20 cellular contexts compared by ENCODE assay signal in the genomic region with DNA sequence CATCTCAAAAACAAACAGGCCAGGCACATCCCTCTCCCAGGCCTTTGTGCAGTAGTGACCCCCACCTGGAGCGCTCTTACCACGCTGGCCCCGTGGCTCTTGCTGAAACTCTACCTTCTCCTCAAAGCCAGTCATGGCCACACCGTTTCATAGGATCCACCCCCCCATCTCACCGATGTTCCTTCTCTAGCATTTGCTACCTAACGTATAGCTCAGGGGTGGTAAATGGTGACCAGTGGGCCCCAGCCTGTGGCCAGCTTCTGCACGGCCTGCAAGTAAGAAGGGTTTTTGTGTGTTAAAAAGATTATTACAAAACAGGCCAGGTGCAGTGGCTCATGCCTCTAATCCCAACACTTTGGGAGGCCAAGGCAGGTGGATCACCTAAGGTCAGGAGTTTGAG.
"Had no signal": no experiment of that assay in that cellular context is flagged by ENCODE, and none has a peak within 500 bp of the region (broad histone marks: within the 10 kb centered on the region; RNA-seq: fewer than 3 reads in every experiment).

No MANE protein-coding gene starts in this region.

- H3K4me3 ChIP-seq: colonic mucosa, dorsolateral prefrontal cortex, esophagus muscularis mucosa, ovary, tibial artery had no signal

- H3K36me3 Mint-ChIP-seq: activated naive CD4-positive, alpha-beta T cell treated with anti-CD3 and anti-CD28 coated beads, Interleukin-2, amount 50 U/mL, for 72 hours; natural killer cell had no signal

- H3K27ac ChIP-seq: colonic mucosa, dorsolateral prefrontal cortex, esophagus muscularis mucosa, ovary, tibial artery, VCaP had no signal

- DNase-seq: activated CD4-positive, alpha-beta T cell treated with anti-CD3 and anti-CD28 coated beads for 1 hour; activated T-cell treated with anti-CD3 and anti-CD28 coated beads, Interleukin-2, amount 50 U/mL, for 1 hour; colonic mucosa; effector memory CD8-positive, alpha-beta T cell; hypothalamus; midbrain; natural killer cell; ovary; right cardiac atrium; stimulated activated CD4-positive, alpha-beta T cell treated with anti-CD3 and anti-CD28 coated beads, Interleukin-12 subunit alpha, Interleukin-12 subunit beta, amount 100 ng/mL, for 4 hours; stimulated activated CD4-positive, alpha-beta T cell treated with anti-CD3 and anti-CD28 coated beads, Interleukin-4, amount 100 ng/mL, for 4 hours; stimulated activated naive CD8-positive, alpha-beta T cell treated with anti-CD3 and anti-CD28 coated beads, Interleukin-15, amount 100 ng/mL, for 72 hours had no signal

- H3K4me1 Mint-ChIP-seq: natural killer cell had no signal

- H3K27ac Mint-ChIP-seq: activated naive CD4-positive, alpha-beta T cell treated with anti-CD3 and anti-CD28 coated beads, Interleukin-2, amount 50 U/mL, for 72 hours; effector memory CD8-positive, alpha-beta T cell; natural killer cell; stimulated activated naive CD8-positive, alpha-beta T cell treated with anti-CD3 and anti-CD28 coated beads, Interleukin-15, amount 100 ng/mL, for 72 hours; T-helper 2 cell treated with Interferon-gamma antibody and Interleukin-4, amounts not matched to agents 5 μg/mL and 100 μg/mL, for 36 hours had no signal

- H3K9me3 ChIP-seq: colonic mucosa, esophagus muscularis mucosa, ovary, tibial artery had no signal

- H3K27me3 ChIP-seq: colonic mucosa, ovary, tibial artery had no signal

- H3K4me1 ChIP-seq: colonic mucosa had no signal

- H3K4me3 Mint-ChIP-seq: effector memory CD8-positive, alpha-beta T cell; natural killer cell; stimulated activated naive CD8-positive, alpha-beta T cell treated with anti-CD3 and anti-CD28 coated beads, Interleukin-15, amount 100 ng/mL, for 72 hours; T-helper 2 cell treated with Interferon-gamma antibody and Interleukin-4, amounts not matched to agents 5 μg/mL and 100 μg/mL, for 36 hours had no signal

- H3K27me3 Mint-ChIP-seq: stimulated activated naive CD8-positive, alpha-beta T cell treated with anti-CD3 and anti-CD28 coated beads, Interleukin-15, amount 100 ng/mL, for 72 hours had no signal

- H3K36me3 ChIP-seq: colonic mucosa, esophagus muscularis mucosa, ovary, tibial artery had no signal

- FAIRE-seq: bronchial epithelial cell, frontal cortex had no signal

- ATAC-seq: activated naive CD4-positive, alpha-beta T cell treated with anti-CD3 and anti-CD28 coated beads, Interleukin-2, amount 50 U/mL, for 72 hours; effector memory CD8-positive, alpha-beta T cell; natural killer cell; right cardiac atrium; stimulated activated naive CD8-positive, alpha-beta T cell treated with anti-CD3 and anti-CD28 coated beads, Interleukin-15, amount 100 ng/mL, for 72 hours had no signal

- H3K9me3 Mint-ChIP-seq: activated naive CD4-positive, alpha-beta T cell treated with anti-CD3 and anti-CD28 coated beads, Interleukin-2, amount 50 U/mL, for 72 hours; effector memory CD8-positive, alpha-beta T cell; natural killer cell; stimulated activated naive CD8-positive, alpha-beta T cell treated with anti-CD3 and anti-CD28 coated beads, Interleukin-15, amount 100 ng/mL, for 72 hours; T-helper 2 cell treated with Interferon-gamma antibody and Interleukin-4, amounts not matched to agents 5 μg/mL and 100 μg/mL, for 36 hours had no signal
